28 cellular contexts compared by ENCODE assay signal in the genomic region with DNA sequence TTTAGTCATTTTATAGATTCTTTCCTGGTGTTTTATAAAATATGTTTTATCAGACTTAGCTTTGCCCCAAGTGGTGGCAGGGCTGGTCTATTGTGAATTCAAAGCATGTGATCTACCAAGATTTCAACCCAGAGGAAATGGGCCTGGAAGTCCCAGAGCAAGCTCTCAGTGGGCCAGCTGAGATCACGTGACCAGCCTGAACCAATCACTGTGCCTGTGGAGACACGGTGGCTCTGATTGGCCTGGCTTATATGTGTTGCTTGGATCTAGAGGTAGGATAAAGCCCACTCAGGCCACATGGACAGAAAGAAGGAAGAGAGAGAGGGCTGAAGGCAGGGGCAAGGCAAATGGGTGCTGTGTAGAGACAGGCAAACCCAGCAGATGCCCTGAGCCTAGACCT.
DNase-seq lines count a peak whose midpoint lies in the region; ATAC-seq and TF ChIP-seq lines count a peak whose summit lies in the region.
"Had no signal": no experiment of that assay in that cellular context is flagged by ENCODE, and none has a peak within 500 bp of the region (broad histone marks: within the 10 kb centered on the region; RNA-seq: fewer than 3 reads in every experiment).

No MANE protein-coding gene starts in this region.

- no peaks in the 10 kb centered on the region for H3K27me3 Mint-ChIP-seq in activated naive CD8-positive, alpha-beta T cell treated with anti-CD3 and anti-CD28 coated beads, Interleukin-2, amount 50 U/mL, for 24 hours
- H3K27me3 Mint-ChIP-seq in activated naive CD8-positive, alpha-beta T cell treated with anti-CD3 and anti-CD28 coated beads for 36 hours: no peaks in the 10 kb centered on the region
- H3K27me3 Mint-ChIP-seq in WTC11 (ENCODE audit: low read depth): no peaks in the 10 kb centered on the region
- H3K27me3 Mint-ChIP-seq: activated naive CD4-positive, alpha-beta T cell treated with anti-CD3 and anti-CD28 coated beads, Interleukin-2, amount 10 ng/mL, durations not matched to agents 7 days and 5 days; CD4-positive, alpha-beta memory T cell; natural killer cell treated with Interleukin-12 subunit alpha and Interleukin-12 subunit beta and Interleukin-15 and Interleukin-18, amount 100 ng/mL, for 72 hours had no signal

- H2BK120ac ChIP-seq in IMR-90 (ENCODE audit: low read depth, low read length) (no peak overlapping the region), mesendoderm (ENCODE audit: low read depth, low read length) (no peak overlapping the region)

- H3K79me1 ChIP-seq in IMR-90 (ENCODE audit: low read depth in 1 of 2, low read length in 2 of 2) (no peaks in the 10 kb centered on the region; a peak in 1 of 4 replicates), mesendoderm (ENCODE audit: low read length) (no peaks in the 10 kb centered on the region)

- H3K9ac ChIP-seq in IMR-90 (ENCODE audit: low read depth, low read length) (no peak overlapping the region), mesendoderm (ENCODE audit: low read length) (no peak overlapping the region), GM23248 (no peak overlapping the region)

- H2AK5ac ChIP-seq in IMR-90 (ENCODE audit: low read depth, low read length) (no peak overlapping the region), mesendoderm (ENCODE audit: low read length) (no peak overlapping the region)

- H3K4me3 Mint-ChIP-seq in activated naive CD8-positive, alpha-beta T cell treated with anti-CD3 and anti-CD28 coated beads, Interleukin-2, amount 50 U/mL, for 24 hours: no peak overlapping the region
- H3K4me3 Mint-ChIP-seq in activated naive CD8-positive, alpha-beta T cell treated with anti-CD3 and anti-CD28 coated beads for 36 hours: no peak overlapping the region
- no peak overlapping the region for H3K4me3 Mint-ChIP-seq in WTC11
- H3K4me3 Mint-ChIP-seq: activated naive CD4-positive, alpha-beta T cell treated with anti-CD3 and anti-CD28 coated beads, Interleukin-2, amount 10 ng/mL, durations not matched to agents 7 days and 5 days; activated T-helper 1 cell treated with anti-CD3 and anti-CD28 coated beads, Interleukin-12 subunit alpha, Interleukin-12 subunit beta, Interleukin-2, Interleukin-4 antibody, amounts not matched to agents 30 ng/mL and 10 ng/mL and 1 ng/mL, durations not matched to agents 14 hours and 24 hours and 36 hours; CD4-positive, alpha-beta memory T cell; natural killer cell treated with Interleukin-12 subunit alpha and Interleukin-12 subunit beta and Interleukin-15 and Interleukin-18, amount 100 ng/mL, for 72 hours had no signal

- H3K14ac ChIP-seq in IMR-90 (replicated peaks; ENCODE audit: low read depth, low read length): no peak overlapping the region

- no peak overlapping the region for H4K91ac ChIP-seq in IMR-90 (ENCODE audit: insufficient read depth, low read depth, low read length)

- H4K8ac ChIP-seq in IMR-90 (ENCODE audit: low read depth in 2 of 2, low read length in 2 of 2): no peak overlapping the region
- no peak overlapping the region for H4K8ac ChIP-seq in mesendoderm (ENCODE audit: low read depth, low read length)

- no peak for DNase-seq in activated naive CD8-positive, alpha-beta T cell treated with anti-CD3 and anti-CD28 coated beads, Interleukin-2, amount 50 U/mL, for 24 hours
- no peak for DNase-seq in activated naive CD8-positive, alpha-beta T cell treated with anti-CD3 and anti-CD28 coated beads for 36 hours
- DNase-seq in IMR-90 (no peak), WTC11 (ENCODE audit: low spot score) (no peak), mesendoderm (peak; percentile 48), GM23248 (no peak)
- no peak for DNase-seq in effector CD8-positive, alpha-beta T cell (lab: John Stamatoyannopoulos, UW)
- DNase-seq in activated CD4-positive, alpha-beta T cell treated with anti-CD3 and anti-CD28 coated beads for 4 hours: no peak
- DNase-seq: activated CD4-positive, alpha-beta T cell treated with anti-CD3 and anti-CD28 coated beads, Interleukin-2, amount 50 U/mL, for 48 hours; activated CD4-positive, CD25-positive, alpha-beta regulatory T cell; activated CD8-positive, alpha-beta memory T cell treated with anti-CD3 and anti-CD28 coated beads, Interleukin-2, amount 50 U/mL, for 4 hours; activated naive CD4-positive, alpha-beta T cell treated with anti-CD3 and anti-CD28 coated beads, Interleukin-2, amount 10 ng/mL, durations not matched to agents 7 days and 5 days; amygdala; CD4-positive, alpha-beta memory T cell; hippocampal formation; Karpas-422; mammary epithelial cell; NCI-H1436 treated with DMSO at 0.1 percent for 48 hours; NCI-H2107; NCI-H446 treated with DMSO at 0.1 percent for 48 hours; NCI-H774; occipital lobe; stimulated activated CD4-positive, alpha-beta T cell treated with anti-CD3 and anti-CD28 coated beads, Interleukin-4, amount 100 ng/mL, for 24 hours; transverse colon had no signal

- no peak for ATAC-seq in activated naive CD8-positive, alpha-beta T cell treated with anti-CD3 and anti-CD28 coated beads, Interleukin-2, amount 50 U/mL, for 24 hours
- ATAC-seq in IMR-90 (ENCODE audit: low read depth) (no peak), WTC11 (peak; percentile 83)
- ATAC-seq: natural killer cell treated with Interleukin-12 subunit alpha and Interleukin-12 subunit beta and Interleukin-15 and Interleukin-18, amount 100 ng/mL, for 72 hours had no signal

- peaks cover 12% of the 10 kb centered on the region for H3K36me3 Mint-ChIP-seq in activated naive CD8-positive, alpha-beta T cell treated with anti-CD3 and anti-CD28 coated beads, Interleukin-2, amount 50 U/mL, for 24 hours (ENCODE audit: low read depth)
- peaks cover 19% of the 10 kb centered on the region for H3K36me3 Mint-ChIP-seq in activated naive CD8-positive, alpha-beta T cell treated with anti-CD3 and anti-CD28 coated beads for 36 hours
- H3K36me3 Mint-ChIP-seq in WTC11: no peaks in the 10 kb centered on the region; the same call in 1 of the 2 replicates

- CTCF ChIA-PET in IMR-90 (lab: Yijun Ruan, JAX) (no interaction called here), WTC11 (lab: Charles Lee) (no interaction called here)

- TF ChIP-seq POLR2A in IMR-90 (IDR thresholded peaks at IDR 0.05; ENCODE audit: low read depth, low read length): no peak

- POLR2A ChIA-PET in IMR-90 (lab: Charles Lee; ENCODE audit: unreplicated experiment) (no interaction called here), WTC11 (lab: Charles Lee) (no interaction called here)

- H3K27me3 ChIP-seq in IMR-90 (ENCODE audit: control insufficient read depth, insufficient read depth, low read length): no peaks in the 10 kb centered on the region
- H3K27me3 ChIP-seq in mesendoderm (ENCODE audit: insufficient read depth, low read length, poor library complexity): no peaks in the 10 kb centered on the region
- H3K27me3 ChIP-seq in GM23248 (replicated peaks; ENCODE audit: insufficient read depth): no peaks in the 10 kb centered on the region
- H3K27me3 ChIP-seq: SJSA1, transverse colon had no signal

- no peaks in the 10 kb centered on the region for H3K9me3 Mint-ChIP-seq in activated naive CD8-positive, alpha-beta T cell treated with anti-CD3 and anti-CD28 coated beads, Interleukin-2, amount 50 U/mL, for 24 hours
- no peaks in the 10 kb centered on the region for H3K9me3 Mint-ChIP-seq in activated naive CD8-positive, alpha-beta T cell treated with anti-CD3 and anti-CD28 coated beads for 36 hours
- H3K9me3 Mint-ChIP-seq in WTC11: peaks cover 3% of the 10 kb centered on the region; the same call in 1 of the 2 replicates
- H3K9me3 Mint-ChIP-seq: activated naive CD4-positive, alpha-beta T cell treated with anti-CD3 and anti-CD28 coated beads, Interleukin-2, amount 10 ng/mL, durations not matched to agents 7 days and 5 days; activated T-helper 1 cell treated with anti-CD3 and anti-CD28 coated beads, Interleukin-12 subunit alpha, Interleukin-12 subunit beta, Interleukin-2, Interleukin-4 antibody, amounts not matched to agents 30 ng/mL and 10 ng/mL and 1 ng/mL, durations not matched to agents 14 hours and 24 hours and 36 hours; CD4-positive, alpha-beta memory T cell; natural killer cell treated with Interleukin-12 subunit alpha and Interleukin-12 subunit beta and Interleukin-15 and Interleukin-18, amount 100 ng/mL, for 72 hours had no signal

- H3K23ac ChIP-seq in IMR-90 (ENCODE audit: low read depth, low read length) (no peak overlapping the region), mesendoderm (ENCODE audit: low read length) (no peak overlapping the region)

- no peaks in the 10 kb centered on the region for H3K4me1 Mint-ChIP-seq in activated naive CD8-positive, alpha-beta T cell treated with anti-CD3 and anti-CD28 coated beads, Interleukin-2, amount 50 U/mL, for 24 hours
- H3K4me1 Mint-ChIP-seq in activated naive CD8-positive, alpha-beta T cell treated with anti-CD3 and anti-CD28 coated beads for 36 hours: no peaks in the 10 kb centered on the region
- no peaks in the 10 kb centered on the region for H3K4me1 Mint-ChIP-seq in WTC11
- H3K4me1 Mint-ChIP-seq: activated naive CD4-positive, alpha-beta T cell treated with anti-CD3 and anti-CD28 coated beads, Interleukin-2, amount 10 ng/mL, durations not matched to agents 7 days and 5 days had no signal

- H4K5ac ChIP-seq in IMR-90 (ENCODE audit: low read depth, low read length) (no peak overlapping the region), mesendoderm (ENCODE audit: low read length) (no peak overlapping the region)

- no peaks in the 10 kb centered on the region for H3F3A ChIP-seq in GM23248 (ENCODE audit: insufficient read depth)

- H4K20me1 ChIP-seq in IMR-90 (ENCODE audit: insufficient read depth, low read length) (no peaks in the 10 kb centered on the region), GM23248 (ENCODE audit: insufficient read depth) (no peaks in the 10 kb centered on the region)

- in situ Hi-C loops in IMR-90 (cut with MboI; ENCODE audit: low sequenced_read_pairs): no loop called here
- in situ Hi-C loops in GM23248 (cut with MboI): no loop called here

- no peak overlapping the region for H2BK20ac ChIP-seq in IMR-90 (ENCODE audit: low read depth, low read length)

- no peaks in the 10 kb centered on the region for H3K9me1 ChIP-seq in IMR-90 (ENCODE audit: insufficient read depth, low read length)

- H2AK9ac ChIP-seq in IMR-90 (replicated peaks; ENCODE audit: low read depth, low read length, poor library complexity): no peak overlapping the region

- H3K4me1 ChIP-seq in IMR-90 (ENCODE audit: control insufficient read depth, insufficient read depth, low read length) (peaks cover 2% of the 10 kb centered on the region), mesendoderm (ENCODE audit: control insufficient read depth, low read depth, low read length) (no peaks in the 10 kb centered on the region), GM23248 (ENCODE audit: insufficient read depth) (no peaks in the 10 kb centered on the region)
- H3K4me1 ChIP-seq: transverse colon had no signal

- dilution Hi-C loops in IMR-90 (cut with HindIII; ENCODE audit: low sequenced_read_pairs, unreplicated experiment): no loop called here

- H3K18ac ChIP-seq in IMR-90 (ENCODE audit: low read depth, low read length): no peak overlapping the region
- no peak overlapping the region for H3K18ac ChIP-seq in mesendoderm (ENCODE audit: low read length)

- no peak overlapping the region for H2BK5ac ChIP-seq in IMR-90 (ENCODE audit: low read depth, low read length, poor library complexity, severe bottlenecking)
- H2BK5ac ChIP-seq in mesendoderm (ENCODE audit: low read length): no peak overlapping the region

- H2BK15ac ChIP-seq in IMR-90 (ENCODE audit: low read depth, low read length): no peak overlapping the region
- no peak overlapping the region for H2BK15ac ChIP-seq in mesendoderm (replicated peaks; ENCODE audit: low read depth)

- no peak for TF ChIP-seq CTCF in IMR-90 (conservative IDR thresholded peaks at IDR 0.05; ENCODE audit: low read depth, low read length)
- no peak for TF ChIP-seq CTCF in WTC11 (IDR thresholded peaks at IDR 0.05)

- WGBS in IMR-90 (ENCODE audit: extremely low coverage in 2 of 2, insufficient read length in 1 of 2), 2 experiments: no CpG with 5 or more reads among the region's 2 CpGs
- no CpG with 5 or more reads among the region's 2 CpGs for WGBS in mesendoderm (ENCODE audit: extremely low coverage, insufficient coverage, low lambda C conversion rate)
- WGBS in GM23248 (ENCODE audit: low coverage in 1 of 2, low lambda C conversion rate in 2 of 2, missing lambda C conversion rate in 2 of 2), 2 experiments: 79 to 88% methylated on average over 2 of the region's 2 CpGs

- H3K4me3 ChIP-seq in IMR-90 (ENCODE audit: insufficient read depth, low read depth, low read length) (no peak overlapping the region), mesendoderm (ENCODE audit: low read length) (no peak overlapping the region), GM23248 (no peak overlapping the region)
- H3K4me3 ChIP-seq: SJSA1, transverse colon had no signal

- no peak overlapping the region for H3K27ac ChIP-seq in IMR-90 (ENCODE audit: insufficient read depth, low read length)
- H3K27ac ChIP-seq in mesendoderm (ENCODE audit: low read depth, low read length): no peak overlapping the region
- H3K27ac ChIP-seq in GM23248: no peak overlapping the region
- H3K27ac ChIP-seq: RWPE1, SJSA1, transverse colon had no signal

- H3K4me2 ChIP-seq in IMR-90 (ENCODE audit: low read depth, low read length) (no peak overlapping the region), mesendoderm (ENCODE audit: low read length) (no peak overlapping the region), GM23248 (ENCODE audit: unreplicated experiment) (no peak overlapping the region)

- intact Hi-C loops in IMR-90 (cut with micrococcal nuclease): no loop called here

- H3K79me2 ChIP-seq in mesendoderm (ENCODE audit: control insufficient read depth, insufficient read depth, low read length): no peaks in the 10 kb centered on the region
- H3K79me2 ChIP-seq in GM23248 (ENCODE audit: insufficient read depth): no peaks in the 10 kb centered on the region

- no peak for TF ChIP-seq RAD21 in IMR-90 (IDR thresholded peaks at IDR 0.05; ENCODE audit: low read length)

- no peaks in the 10 kb centered on the region for H3K9me2 ChIP-seq in GM23248 (ENCODE audit: insufficient read depth)

- no peak overlapping the region for H3K4ac ChIP-seq in IMR-90 (ENCODE audit: low read depth, low read length)
- H3K4ac ChIP-seq in mesendoderm (ENCODE audit: low read depth, low read length): no peak overlapping the region

- H3K9me3 ChIP-seq in IMR-90 (ENCODE audit: control insufficient read depth, insufficient read depth, low read length) (no peaks in the 10 kb centered on the region), GM23248 (ENCODE audit: low read depth) (no peaks in the 10 kb centered on the region)
- H3K9me3 ChIP-seq: SJSA1, transverse colon had no signal

- H3K56ac ChIP-seq in IMR-90 (ENCODE audit: extremely low read depth, insufficient read depth, low read length): no peak overlapping the region
- H3K56ac ChIP-seq in mesendoderm (ENCODE audit: low read length): no peak overlapping the region

- no TSS peak for BruUV-seq in IMR-90 (replicated peaks; lab: Mats Ljungman, UMichigan)

- H3K36me3 ChIP-seq in IMR-90 (ENCODE audit: control insufficient read depth, insufficient read depth, low read length) (no peaks in the 10 kb centered on the region), mesendoderm (ENCODE audit: control insufficient read depth, insufficient read depth, low read length) (no peaks in the 10 kb centered on the region), GM23248 (ENCODE audit: low read depth) (no peaks in the 10 kb centered on the region)
- H3K36me3 ChIP-seq: SJSA1, transverse colon had no signal

- H2AFZ ChIP-seq in IMR-90 (replicated peaks; ENCODE audit: low read length, poor library complexity) (peak overlapping the region; percentile 8), GM23248 (no peak overlapping the region)

- peak overlapping the region; percentile 48 for H3K27ac Mint-ChIP-seq in activated naive CD8-positive, alpha-beta T cell treated with anti-CD3 and anti-CD28 coated beads, Interleukin-2, amount 50 U/mL, for 24 hours
- no peak overlapping the region for H3K27ac Mint-ChIP-seq in activated naive CD8-positive, alpha-beta T cell treated with anti-CD3 and anti-CD28 coated beads for 36 hours
- H3K27ac Mint-ChIP-seq in WTC11: no peak overlapping the region
- H3K27ac Mint-ChIP-seq: activated naive CD4-positive, alpha-beta T cell treated with anti-CD3 and anti-CD28 coated beads, Interleukin-2, amount 10 ng/mL, durations not matched to agents 7 days and 5 days; activated T-helper 1 cell treated with anti-CD3 and anti-CD28 coated beads, Interleukin-12 subunit alpha, Interleukin-12 subunit beta, Interleukin-2, Interleukin-4 antibody, amounts not matched to agents 30 ng/mL and 10 ng/mL and 1 ng/mL, durations not matched to agents 14 hours and 24 hours and 36 hours; natural killer cell treated with Interleukin-12 subunit alpha and Interleukin-12 subunit beta and Interleukin-15 and Interleukin-18, amount 100 ng/mL, for 72 hours had no signal
